In the genomic region with DNA sequence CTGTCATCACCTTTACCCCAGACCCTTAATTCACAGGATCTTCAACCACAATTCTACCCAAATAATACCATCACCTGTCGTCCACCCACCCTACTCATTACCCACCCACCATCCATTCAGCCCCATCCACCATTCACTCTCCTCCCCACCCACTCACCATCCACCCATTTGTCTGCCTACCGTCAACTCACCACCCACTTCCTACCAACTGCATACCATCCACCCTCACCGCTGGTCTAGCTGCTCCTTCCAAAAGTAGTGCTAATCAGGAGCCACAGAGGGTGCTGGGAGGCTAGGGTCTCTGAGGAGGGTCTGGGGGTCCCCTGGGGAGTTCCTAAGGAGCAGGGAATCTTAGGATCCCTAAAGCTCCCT, we compare ENCODE assay signal across 20 cellular contexts.
"Had no signal": no experiment of that assay in that cellular context is flagged by ENCODE, and none has a peak within 500 bp of the region (broad histone marks: within the 10 kb centered on the region; RNA-seq: fewer than 3 reads in every experiment).

No MANE protein-coding gene starts in this region.

- H3K4me3 ChIP-seq: body of pancreas, cardiac muscle cell, lung, SK-N-MC had no signal

- H3K27me3 ChIP-seq: body of pancreas, cardiac muscle cell had no signal

- H3K4me1 Mint-ChIP-seq: activated B cell treated with CpG ODN at 0.5 μM for 24 hours had no signal

- H3K9me3 Mint-ChIP-seq: activated B cell treated with CpG ODN at 0.5 μM for 24 hours; activated naive CD4-positive, alpha-beta T cell treated with anti-CD3 and anti-CD28 coated beads, Interleukin-2, amount 10 ng/mL, durations not matched to agents 7 days and 5 days had no signal

- H3K36me3 Mint-ChIP-seq: naive B cell had no signal

- H3K36me3 ChIP-seq: cardiac muscle cell had no signal

- H3K4me1 ChIP-seq: body of pancreas had no signal

- H3K27ac Mint-ChIP-seq: activated B cell treated with CpG ODN at 0.5 μM for 24 hours; activated CD8-positive, alpha-beta T cell treated with anti-CD3 and anti-CD28 coated beads, Interleukin-2, amount 10 ng/mL, durations not matched to agents 7 days and 5 days; activated naive CD4-positive, alpha-beta T cell treated with anti-CD3 and anti-CD28 coated beads, Interleukin-2, amount 10 ng/mL, durations not matched to agents 7 days and 5 days; T-helper 17 cell had no signal

- ATAC-seq: activated CD8-positive, alpha-beta T cell treated with anti-CD3 and anti-CD28 coated beads, Interleukin-2, amount 10 ng/mL, durations not matched to agents 7 days and 5 days; body of pancreas; T-helper 17 cell had no signal

- H3K9me3 ChIP-seq: body of pancreas had no signal

- H3K27me3 Mint-ChIP-seq: activated B cell treated with CpG ODN at 0.5 μM for 24 hours, T-helper 17 cell had no signal

- H3K4me3 Mint-ChIP-seq: activated B cell treated with CpG ODN at 0.5 μM for 24 hours; activated CD8-positive, alpha-beta T cell treated with anti-CD3 and anti-CD28 coated beads, Interleukin-2, amount 10 ng/mL, durations not matched to agents 7 days and 5 days; activated naive CD4-positive, alpha-beta T cell treated with anti-CD3 and anti-CD28 coated beads, Interleukin-2, amount 10 ng/mL, durations not matched to agents 7 days and 5 days; T-helper 17 cell had no signal

- DNase-seq: activated B cell treated with CpG ODN at 0.5 μM for 24 hours; activated CD4-positive, alpha-beta T cell treated with anti-CD3 and anti-CD28 coated beads for 48 hours; activated CD8-positive, alpha-beta T cell treated with anti-CD3 and anti-CD28 coated beads, Interleukin-2, amount 10 ng/mL, durations not matched to agents 7 days and 5 days; activated naive CD4-positive, alpha-beta T cell treated with anti-CD3 and anti-CD28 coated beads, Interleukin-2, amount 10 ng/mL, durations not matched to agents 7 days and 5 days; anterior cingulate cortex; dermis blood vessel endothelial cell; effector CD8-positive, alpha-beta T cell; erythroblast; foreskin fibroblast; kidney; naive B cell; occipital lobe; stimulated activated CD4-positive, alpha-beta T cell treated with anti-CD3 and anti-CD28 coated beads, Interleukin-2, amount 100 ng/mL, for 48 hours; stimulated activated naive CD4-positive, alpha-beta T cell; SW 1271; T-helper 17 cell had no signal
